In genomic region chr5:34913072-34913471, GRCh38 we compare ENCODE assay signal across 22 cellular contexts. TPM values are rescaled to one million over a fixed set of nuclear protein-coding genes. Genes with fewer than 3 reads are reported as not detected.
DNase-seq lines count a peak whose midpoint lies in the region; TF ChIP-seq lines count a peak whose summit lies in the region.
"Had no signal": no experiment of that assay in that cellular context is flagged by ENCODE, and none has a peak within 500 bp of the region (broad histone marks: within the 10 kb centered on the region; RNA-seq: fewer than 3 reads in every experiment).

No MANE protein-coding gene starts in this region.

- TF ChIP-seq POLR2A in esophagus squamous epithelium (IDR thresholded peaks at IDR 0.05): no peak

- H3K27ac ChIP-seq in GM23248 (peak overlapping the region; percentile 58), VCaP (peak overlapping the region; percentile 85; the same call in 1 of the 2 replicates), iPS-20b (ENCODE audit: low read length) (no peak overlapping the region), esophagus squamous epithelium (peak overlapping the region in 1 of 4 donors; percentile 93)
- H3K27ac ChIP-seq: body of pancreas, dorsolateral prefrontal cortex, neutrophil had no signal

- DNase-seq in AG10803 (ENCODE audit: low read depth) (peak; percentile 94), GM23248 (peak; percentile 51), esophagus squamous epithelium (lab: John Stamatoyannopoulos, UW) (no peak), glutamatergic neuron (no peak)
- DNase-seq in stimulated activated CD8-positive, alpha-beta memory T cell treated with anti-CD3 and anti-CD28 coated beads, Interleukin-4, amount 100 ng/mL, for 48 hours: no peak
- no peak for DNase-seq in activated effector memory CD4-positive, alpha-beta T cell treated with anti-CD3 and anti-CD28 coated beads, Interleukin-2, amount 50 U/mL, for 16 hours
- DNase-seq: activated CD4-positive, alpha-beta T cell treated with anti-CD3 and anti-CD28 coated beads for 1 hour; activated CD8-positive, alpha-beta memory T cell treated with anti-CD3 and anti-CD28 coated beads, Interleukin-2, amount 50 U/mL, for 4 hours; activated naive CD4-positive, alpha-beta T cell treated with Interleukin-2 at 50 U/mL for 16 hours; body of pancreas; CD4-positive, alpha-beta memory T cell; dorsolateral prefrontal cortex; foreskin melanocyte; immature natural killer cell; NCI-H187 treated with DMSO at 0.1 percent for 48 hours; NCI-H526 treated with DMSO at 0.1 percent for 48 hours; stimulated activated CD4-positive, alpha-beta T cell treated with anti-CD3 and anti-CD28 coated beads, Interleukin-4, amount 100 ng/mL, for 4 hours; upper lobe of left lung had no signal

- TF ChIP-seq CTCF in AG10803 (conservative IDR thresholded peaks at IDR 0.05; ENCODE audit: low read length) (no peak), VCaP (conservative IDR thresholded peaks at IDR 0.05) (no peak), esophagus squamous epithelium (IDR thresholded peaks at IDR 0.05) (no peak), glutamatergic neuron (IDR thresholded peaks at IDR 0.05; ENCODE audit: partially characterized antibody, unreplicated experiment) (no peak)

- H3K4me3 ChIP-seq in AG10803 (ENCODE audit: low read length) (peak overlapping the region; percentile 91), GM23248 (peak overlapping the region; percentile 93), iPS-20b (ENCODE audit: low read length) (0 out of 2 replicates have a peak overlapping the region, but pooled peaks have one; percentile 96), esophagus squamous epithelium (no peak overlapping the region)
- H3K4me3 ChIP-seq: body of pancreas had no signal

- no peaks in the 10 kb centered on the region for H3K27me3 ChIP-seq in GM23248 (replicated peaks; ENCODE audit: insufficient read depth)
- H3K27me3 ChIP-seq in iPS-20b (ENCODE audit: insufficient read depth, low read length): no peaks in the 10 kb centered on the region
- H3K27me3 ChIP-seq in esophagus squamous epithelium: no peaks in the 10 kb centered on the region
- H3K27me3 ChIP-seq: body of pancreas, dorsolateral prefrontal cortex, neutrophil, upper lobe of left lung had no signal

- H3K9ac ChIP-seq in GM23248 (peak overlapping the region; percentile 90), iPS-20b (ENCODE audit: low read depth, low read length) (0 out of 2 replicates have a peak overlapping the region, but pooled peaks have one; percentile 100)

- peaks cover 72% of the 10 kb centered on the region for H3K79me2 ChIP-seq in GM23248 (ENCODE audit: insufficient read depth)

- peak overlapping the region; percentile 93 for H3K4me2 ChIP-seq in GM23248 (ENCODE audit: unreplicated experiment)

- 9% methylated on average over 2 of the region's 2 CpGs for WGBS in GM23248 (ENCODE audit: low coverage in 1 of 2, low lambda C conversion rate in 2 of 2, missing lambda C conversion rate in 2 of 2), 2 experiments
- 55 to 77% methylated on average over 2 of the region's 2 CpGs for WGBS in esophagus squamous epithelium, 2 donors

- no peaks in the 10 kb centered on the region for H3K9me2 ChIP-seq in GM23248 (ENCODE audit: insufficient read depth)

- no peaks in the 10 kb centered on the region for H3K9me3 Mint-ChIP-seq in glutamatergic neuron (ENCODE audit: unreplicated experiment)
- H3K9me3 Mint-ChIP-seq: CD4-positive, alpha-beta memory T cell; immature natural killer cell; memory B cell had no signal

- intact Hi-C loops in esophagus squamous epithelium (cut with DNase I): no loop called here

- no peak overlapping the region for H3K27ac Mint-ChIP-seq in glutamatergic neuron (ENCODE audit: unreplicated experiment)
- H3K27ac Mint-ChIP-seq: memory B cell had no signal

- H3K27me3 Mint-ChIP-seq in glutamatergic neuron (ENCODE audit: unreplicated experiment): no peaks in the 10 kb centered on the region
- H3K27me3 Mint-ChIP-seq: CD4-positive, alpha-beta memory T cell; memory B cell had no signal

- H3K36me3 ChIP-seq in GM23248 (ENCODE audit: low read depth): peaks cover 35% of the 10 kb centered on the region
- H3K36me3 ChIP-seq in iPS-20b (ENCODE audit: insufficient read depth, low read depth, low read length): peaks cover 64% of the 10 kb centered on the region
- peaks cover 3 to 51% (median 10%) of the 10 kb centered on the region in 3 donors for H3K36me3 ChIP-seq in esophagus squamous epithelium

- no peaks in the 10 kb centered on the region for H4K20me1 ChIP-seq in GM23248 (ENCODE audit: insufficient read depth)

- 0 out of 2 replicates have a peak overlapping the region, but pooled peaks have one; percentile 26 for H2AFZ ChIP-seq in GM23248

- H3K9me3 ChIP-seq in GM23248 (ENCODE audit: low read depth): no peaks in the 10 kb centered on the region
- no peaks in the 10 kb centered on the region for H3K9me3 ChIP-seq in iPS-20b (ENCODE audit: insufficient read depth, low read depth, low read length)
- no peaks in the 10 kb centered on the region for H3K9me3 ChIP-seq in esophagus squamous epithelium
- H3K9me3 ChIP-seq: body of pancreas, neutrophil, upper lobe of left lung had no signal

- in situ Hi-C loops in GM23248 (cut with MboI): no loop called here

- no peaks in the 10 kb centered on the region for H3K36me3 Mint-ChIP-seq in glutamatergic neuron (ENCODE audit: unreplicated experiment)

- no peak overlapping the region for H3K4me3 Mint-ChIP-seq in glutamatergic neuron (ENCODE audit: unreplicated experiment)

- peaks cover 23% of the 10 kb centered on the region for H3F3A ChIP-seq in GM23248 (ENCODE audit: insufficient read depth)

- H3K4me1 Mint-ChIP-seq in glutamatergic neuron (ENCODE audit: low read depth, unreplicated experiment): peaks cover 9% of the 10 kb centered on the region

- H3K4me1 ChIP-seq in GM23248 (ENCODE audit: insufficient read depth): peaks cover 37% of the 10 kb centered on the region
- peaks cover 9% of the 10 kb centered on the region for H3K4me1 ChIP-seq in iPS-20b (ENCODE audit: insufficient read depth, low read length)
- H3K4me1 ChIP-seq in esophagus squamous epithelium: peaks cover 22 to 47% (median 23%) of the 10 kb centered on the region in 3 donors

RNA-seq across cellular contexts. Expression of gene RAD1, which starts 2.2 kb away (rescaled TPM):
- total RNA-seq in GM23248 (2014; rRNA removed; shearing (Covaris generic)): 26.3 and 42.9 TPM in 2 replicates
- polyA plus RNA-seq in GM23248 (2016; fragmentation: Nextera tagmentation; extraction: Ambion mirVana): 53.6 and 56.4 TPM in 2 replicates
- 10 to 100 TPM in 3 of 4 donors, 1 to 10 TPM in 1; 4.6 to 27.7 (median 19.0) TPM for total RNA-seq in esophagus squamous epithelium
- total RNA-seq in glutamatergic neuron (ENCODE audit: unreplicated experiment): 21.9 TPM

RNA-seq across cellular contexts. Expression of gene BRIX1, which starts 2.4 kb away (rescaled TPM):
- 22.5 and 39.7 TPM in 2 replicates for total RNA-seq in GM23248 (2014; rRNA removed; shearing (Covaris generic))
- polyA plus RNA-seq in GM23248 (2016; fragmentation: Nextera tagmentation; extraction: Ambion mirVana): 45.8 and 49.6 TPM in 2 replicates
- 10 to 100 TPM; 14.5 to 37.6 (median 29.4) TPM for total RNA-seq in esophagus squamous epithelium
- total RNA-seq in glutamatergic neuron (ENCODE audit: unreplicated experiment): 19.0 TPM

RNA-seq across cellular contexts. Expression of gene DNAJC21, which starts 16.3 kb away (rescaled TPM):
- total RNA-seq in GM23248 (2014; rRNA removed; shearing (Covaris generic)): 26.2 and 30.4 TPM in 2 replicates
- 15.3 and 15.5 TPM in 2 replicates for polyA plus RNA-seq in GM23248 (2016; fragmentation: Nextera tagmentation; extraction: Ambion mirVana)
- total RNA-seq in esophagus squamous epithelium (10 to 100 TPM; 24.8 to 51.9 (median 32.0) TPM), glutamatergic neuron (ENCODE audit: unreplicated experiment) (28.6 TPM)

Comparison
In these comparisons a context has a peak if more than half of its experiments do, and no peak if none do; other contexts are left out.
1. DNase-seq: peak in AG10803 (single experiment) and GM23248 (single experiment); none in stimulated activated CD8-positive, alpha-beta memory T cell treated with anti-CD3 and anti-CD28 coated beads, Interleukin-4, amount 100 ng/mL, for 48 hours (single experiment), activated effector memory CD4-positive, alpha-beta T cell treated with anti-CD3 and anti-CD28 coated beads, Interleukin-2, amount 50 U/mL, for 16 hours (single experiment), esophagus squamous epithelium (single experiment) and glutamatergic neuron (single experiment).
2. H3K4me3 ChIP-seq: peak in AG10803 (single experiment), GM23248 (single experiment) and iPS-20b (single experiment); none in esophagus squamous epithelium (0 of 4).